19 cellular contexts compared by ENCODE assay signal in genomic region chr2:220127311-220127710, GRCh38.
"Had no signal": no experiment of that assay in that cellular context is flagged by ENCODE, and none has a peak within 500 bp of the region (broad histone marks: within the 10 kb centered on the region; RNA-seq: fewer than 3 reads in every experiment).

No MANE protein-coding gene starts in this region.

- ATAC-seq: activated CD4-positive, CD25-positive, alpha-beta regulatory T cell treated with anti-CD3 and anti-CD28 coated beads, Interleukin-2, amount 50 U/mL, for 24 hours; activated naive CD8-positive, alpha-beta T cell treated with anti-CD3 and anti-CD28 coated beads, Interleukin-2, amount 50 U/mL, for 24 hours; activated T-helper 17 cell treated with anti-CD3 and anti-CD28 coated beads, Interleukin-2, amount 50 U/mL, for 72 hours; naive thymus-derived CD8-positive, alpha-beta T cell had no signal

- H3K27me3 ChIP-seq: neutrophil, tibial nerve had no signal

- H3K4me1 ChIP-seq: left ventricle myocardium inferior, parathyroid adenoma, tibial nerve had no signal

- H3K4me1 Mint-ChIP-seq: activated naive CD8-positive, alpha-beta T cell treated with anti-CD3 and anti-CD28 coated beads, Interleukin-2, amount 50 U/mL, for 24 hours; activated T-helper 17 cell treated with anti-CD3 and anti-CD28 coated beads, Interleukin-2, amount 50 U/mL, for 72 hours; memory B cell; naive thymus-derived CD8-positive, alpha-beta T cell had no signal

- H3K4me3 ChIP-seq: left ventricle myocardium inferior, tibial nerve had no signal

- H3K9me3 ChIP-seq: neutrophil had no signal

- H3K27ac ChIP-seq: left ventricle myocardium inferior, neutrophil, parathyroid adenoma, tibial nerve had no signal

- H3K4me3 Mint-ChIP-seq: activated naive CD8-positive, alpha-beta T cell treated with anti-CD3 and anti-CD28 coated beads, Interleukin-2, amount 50 U/mL, for 24 hours; activated T-helper 17 cell treated with anti-CD3 and anti-CD28 coated beads, Interleukin-2, amount 50 U/mL, for 72 hours; dendritic cell treated with granulocyte-macrophage colony-stimulating factor and Interleukin-4, amounts not matched to agents 40 ng/mL and 50 ng/mL, for 4 days; memory B cell; naive thymus-derived CD8-positive, alpha-beta T cell; T-helper 2 cell treated with Interferon-gamma antibody and Interleukin-4, amounts not matched to agents 5 μg/mL and 100 μg/mL, for 36 hours had no signal

- DNase-seq: activated CD4-positive, alpha-beta T cell treated with anti-CD3 and anti-CD28 coated beads, Interleukin-2, amount 50 U/mL, for 1 hour; activated naive CD4-positive, alpha-beta T cell treated with Interleukin-2 at 50 U/mL for 16 hours; activated naive CD8-positive, alpha-beta T cell treated with anti-CD3 and anti-CD28 coated beads, Interleukin-2, amount 50 U/mL, for 24 hours; aorta; effector memory CD4-positive, alpha-beta T cell; left ventricle myocardium inferior; naive thymus-derived CD8-positive, alpha-beta T cell; retina; stimulated activated CD4-positive, alpha-beta T cell treated with anti-CD3 and anti-CD28 coated beads, Interleukin-15, amount 100 ng/mL, for 24 hours; stimulated activated CD4-positive, alpha-beta T cell treated with anti-CD3 and anti-CD28 coated beads, Interleukin-4, amount 100 ng/mL, for 24 hours; stimulated activated naive CD4-positive, alpha-beta T cell had no signal

- H3K36me3 ChIP-seq: left ventricle myocardium inferior, neutrophil, tibial nerve had no signal

- H3K36me3 Mint-ChIP-seq: memory B cell; naive thymus-derived CD8-positive, alpha-beta T cell had no signal

- H3K27me3 Mint-ChIP-seq: activated naive CD8-positive, alpha-beta T cell treated with anti-CD3 and anti-CD28 coated beads, Interleukin-2, amount 50 U/mL, for 24 hours; activated T-helper 17 cell treated with anti-CD3 and anti-CD28 coated beads, Interleukin-2, amount 50 U/mL, for 72 hours; dendritic cell treated with granulocyte-macrophage colony-stimulating factor and Interleukin-4, amounts not matched to agents 40 ng/mL and 50 ng/mL, for 4 days; memory B cell had no signal

- H3K27ac Mint-ChIP-seq: activated naive CD8-positive, alpha-beta T cell treated with anti-CD3 and anti-CD28 coated beads, Interleukin-2, amount 50 U/mL, for 24 hours; activated T-helper 17 cell treated with anti-CD3 and anti-CD28 coated beads, Interleukin-2, amount 50 U/mL, for 72 hours; dendritic cell treated with granulocyte-macrophage colony-stimulating factor and Interleukin-4, amounts not matched to agents 40 ng/mL and 50 ng/mL, for 4 days; memory B cell; naive thymus-derived CD8-positive, alpha-beta T cell; T-helper 2 cell treated with Interferon-gamma antibody and Interleukin-4, amounts not matched to agents 5 μg/mL and 100 μg/mL, for 36 hours had no signal
